16 cellular contexts compared by ENCODE assay signal in genomic region chr20:54550776-54551396, GRCh38.
A peak's percentile ranks its signal among the peaks of the same experiment; 100 is the strongest.
DNase-seq lines count a peak whose midpoint lies in the region; ATAC-seq, FAIRE-seq and TF ChIP-seq lines count a peak whose summit lies in the region.
"Had no signal": no experiment of that assay in that cellular context is flagged by ENCODE, and none has a peak within 500 bp of the region (broad histone marks: within the 10 kb centered on the region; RNA-seq: fewer than 3 reads in every experiment).

No MANE protein-coding gene starts in this region.

- peak overlapping the region in 1 of 2 donors; percentile 27 for H3K27ac Mint-ChIP-seq in stimulated activated naive CD8-positive, alpha-beta T cell treated with anti-CD3 and anti-CD28 coated beads, Interleukin-15, amount 100 ng/mL, for 72 hours
- no peak overlapping the region for H3K27ac Mint-ChIP-seq in astrocyte (ENCODE audit: unreplicated experiment)
- no peak overlapping the region for H3K27ac Mint-ChIP-seq in activated naive CD8-positive, alpha-beta T cell treated with anti-CD3 and anti-CD28 coated beads for 36 hours
- no peak overlapping the region for H3K27ac Mint-ChIP-seq in CD4-positive, alpha-beta T cell
- H3K27ac Mint-ChIP-seq: B cell; CD4-positive, alpha-beta memory T cell had no signal

- no peak overlapping the region for H3K4me3 ChIP-seq in astrocyte (ENCODE audit: insufficient read depth, low read depth, low read length)
- H3K4me3 ChIP-seq in fibroblast of mammary gland (ENCODE audit: control insufficient read depth, low read depth, low read length): no peak overlapping the region
- H3K4me3 ChIP-seq: PC-9 had no signal

- peak; percentile 43 for ATAC-seq in stimulated activated naive CD8-positive, alpha-beta T cell treated with anti-CD3 and anti-CD28 coated beads, Interleukin-15, amount 100 ng/mL, for 72 hours
- ATAC-seq in stimulated activated naive CD8-positive, alpha-beta T cell treated with anti-CD3 and anti-CD28 coated beads, Interleukin-15, Interleukin-2, amounts not matched to agents 100 U/mL and 50 U/mL, for 24 hours: no peak
- ATAC-seq in CD4-positive, alpha-beta T cell (ENCODE audit: poor library complexity): no peak

- no peak for DNase-seq in stimulated activated naive CD8-positive, alpha-beta T cell treated with anti-CD3 and anti-CD28 coated beads, Interleukin-15, amount 100 ng/mL, for 72 hours
- no peak for DNase-seq in stimulated activated naive CD8-positive, alpha-beta T cell treated with anti-CD3 and anti-CD28 coated beads, Interleukin-15, Interleukin-2, amounts not matched to agents 100 U/mL and 50 U/mL, for 24 hours
- peak; percentile 65 for DNase-seq in astrocyte (ENCODE audit: low read depth)
- DNase-seq in fibroblast of mammary gland (ENCODE audit: low read depth): peak; percentile 5
- no peak for DNase-seq in activated effector memory CD4-positive, alpha-beta T cell treated with anti-CD3 and anti-CD28 coated beads, Interleukin-2, amount 50 U/mL, for 16 hours
- no peak for DNase-seq in activated naive CD8-positive, alpha-beta T cell treated with anti-CD3 and anti-CD28 coated beads for 36 hours
- DNase-seq in CD4-positive, alpha-beta T cell: no peak
- DNase-seq: CD4-positive, alpha-beta memory T cell; KG1; NCI-H1092; NCI-H1694 treated with DMSO at 0.1 percent for 48 hours; NCI-H446; NCI-H748 treated with DMSO at 0.1 percent for 48 hours; PC-9 had no signal

- no peak for FAIRE-seq in astrocyte (lab: Jason Lieb, UNC)

- no peak overlapping the region for H2AFZ ChIP-seq in astrocyte (ENCODE audit: low read depth, low read length)
- H2AFZ ChIP-seq: PC-9 had no signal

- no peaks in the 10 kb centered on the region for H3K27me3 Mint-ChIP-seq in stimulated activated naive CD8-positive, alpha-beta T cell treated with anti-CD3 and anti-CD28 coated beads, Interleukin-15, amount 100 ng/mL, for 72 hours
- H3K27me3 Mint-ChIP-seq in astrocyte (ENCODE audit: low read depth, unreplicated experiment): no peaks in the 10 kb centered on the region
- H3K27me3 Mint-ChIP-seq in activated naive CD8-positive, alpha-beta T cell treated with anti-CD3 and anti-CD28 coated beads for 36 hours: peaks cover 13% of the 10 kb centered on the region
- peaks cover 6% of the 10 kb centered on the region for H3K27me3 Mint-ChIP-seq in CD4-positive, alpha-beta T cell
- H3K27me3 Mint-ChIP-seq: B cell had no signal

- no peaks in the 10 kb centered on the region for H3K9me3 ChIP-seq in astrocyte (ENCODE audit: insufficient read depth, low read depth, low read length)
- no peaks in the 10 kb centered on the region for H3K9me3 ChIP-seq in CD4-positive, alpha-beta T cell (ENCODE audit: control insufficient read depth, low read length)

- CTCF ChIA-PET in CD4-positive, alpha-beta T cell (lab: Charles Lee): no interaction called here

- no peak overlapping the region for H3K9ac ChIP-seq in astrocyte (ENCODE audit: low read length)

- intact Hi-C loops in CD4-positive, alpha-beta T cell (cut with DNase I, micrococcal nuclease): no loop called here

- no peaks in the 10 kb centered on the region for H3K9me3 Mint-ChIP-seq in stimulated activated naive CD8-positive, alpha-beta T cell treated with anti-CD3 and anti-CD28 coated beads, Interleukin-15, amount 100 ng/mL, for 72 hours
- no peaks in the 10 kb centered on the region for H3K9me3 Mint-ChIP-seq in astrocyte (ENCODE audit: unreplicated experiment)
- H3K9me3 Mint-ChIP-seq in activated naive CD8-positive, alpha-beta T cell treated with anti-CD3 and anti-CD28 coated beads for 36 hours: peaks cover 4% of the 10 kb centered on the region
- H3K9me3 Mint-ChIP-seq in CD4-positive, alpha-beta T cell: no peaks in the 10 kb centered on the region

- H3K79me2 ChIP-seq in astrocyte (ENCODE audit: insufficient read depth, low read length): no peaks in the 10 kb centered on the region

- H3K4me2 ChIP-seq in astrocyte (ENCODE audit: low read length): no peak overlapping the region
- H3K4me2 ChIP-seq: PC-9 had no signal

- H4K20me1 ChIP-seq in astrocyte (ENCODE audit: insufficient read depth, low read length): no peaks in the 10 kb centered on the region

- H3K27ac ChIP-seq in astrocyte (ENCODE audit: low read depth, low read length): peak overlapping the region; percentile 8
- no peak overlapping the region for H3K27ac ChIP-seq in CD4-positive, alpha-beta T cell (ENCODE audit: low read depth, low read length)
- H3K27ac ChIP-seq: HL-60, PC-9 had no signal

- no peaks in the 10 kb centered on the region for H3K27me3 ChIP-seq in astrocyte (ENCODE audit: insufficient read depth, low read length)
- no peaks in the 10 kb centered on the region for H3K27me3 ChIP-seq in CD4-positive, alpha-beta T cell (ENCODE audit: control insufficient read depth, insufficient read depth, low read length)

- H3K4me1 Mint-ChIP-seq in stimulated activated naive CD8-positive, alpha-beta T cell treated with anti-CD3 and anti-CD28 coated beads, Interleukin-15, amount 100 ng/mL, for 72 hours: no peaks in the 10 kb centered on the region
- H3K4me1 Mint-ChIP-seq in astrocyte (ENCODE audit: low read depth, unreplicated experiment): peaks cover 2% of the 10 kb centered on the region
- peaks cover 11% of the 10 kb centered on the region for H3K4me1 Mint-ChIP-seq in activated naive CD8-positive, alpha-beta T cell treated with anti-CD3 and anti-CD28 coated beads for 36 hours
- H3K4me1 Mint-ChIP-seq in CD4-positive, alpha-beta T cell (ENCODE audit: low read depth): no peaks in the 10 kb centered on the region
- H3K4me1 Mint-ChIP-seq: B cell had no signal

- POLR2A ChIA-PET in CD4-positive, alpha-beta T cell (lab: Charles Lee): no interaction called here

- H3K4me3 Mint-ChIP-seq in stimulated activated naive CD8-positive, alpha-beta T cell treated with anti-CD3 and anti-CD28 coated beads, Interleukin-15, amount 100 ng/mL, for 72 hours: peak overlapping the region in 1 of 2 donors; percentile 10
- no peak overlapping the region for H3K4me3 Mint-ChIP-seq in astrocyte (ENCODE audit: unreplicated experiment)
- no peak overlapping the region for H3K4me3 Mint-ChIP-seq in activated naive CD8-positive, alpha-beta T cell treated with anti-CD3 and anti-CD28 coated beads for 36 hours
- no peak overlapping the region for H3K4me3 Mint-ChIP-seq in CD4-positive, alpha-beta T cell
- H3K4me3 Mint-ChIP-seq: B cell; CD4-positive, alpha-beta memory T cell had no signal

- H3K36me3 ChIP-seq in astrocyte (ENCODE audit: insufficient read depth, low read length): no peaks in the 10 kb centered on the region

- H3K4me1 ChIP-seq in astrocyte (ENCODE audit: insufficient read depth, low read length): peaks cover under 1% of the 10 kb centered on the region

- no peaks in the 10 kb centered on the region for H3K36me3 Mint-ChIP-seq in astrocyte (ENCODE audit: low read depth, unreplicated experiment)
- no peaks in the 10 kb centered on the region for H3K36me3 Mint-ChIP-seq in activated naive CD8-positive, alpha-beta T cell treated with anti-CD3 and anti-CD28 coated beads for 36 hours
- no peaks in the 10 kb centered on the region for H3K36me3 Mint-ChIP-seq in CD4-positive, alpha-beta T cell (ENCODE audit: low read depth)
- H3K36me3 Mint-ChIP-seq: CD4-positive, alpha-beta memory T cell had no signal

- no peak for TF ChIP-seq CTCF in astrocyte (IDR thresholded peaks at IDR 0.05; ENCODE audit: insufficient read depth, low read depth, low read length)
- no peak for TF ChIP-seq CTCF in fibroblast of mammary gland (conservative IDR thresholded peaks at IDR 0.05; ENCODE audit: control insufficient read depth, insufficient read depth, low read depth, low read length)
- no peak for TF ChIP-seq CTCF in CD4-positive, alpha-beta T cell (IDR thresholded peaks at IDR 0.05)

Comparison
In these comparisons a context has a peak if more than half of its experiments do, and no peak if none do; other contexts are left out.
1. DNase-seq: peak in astrocyte (single experiment) and fibroblast of mammary gland (single experiment); none in stimulated activated naive CD8-positive, alpha-beta T cell treated with anti-CD3 and anti-CD28 coated beads, Interleukin-15, amount 100 ng/mL, for 72 hours (0 of 2), stimulated activated naive CD8-positive, alpha-beta T cell treated with anti-CD3 and anti-CD28 coated beads, Interleukin-15, Interleukin-2, amounts not matched to agents 100 U/mL and 50 U/mL, for 24 hours (single experiment), activated effector memory CD4-positive, alpha-beta T cell treated with anti-CD3 and anti-CD28 coated beads, Interleukin-2, amount 50 U/mL, for 16 hours (single experiment), activated naive CD8-positive, alpha-beta T cell treated with anti-CD3 and anti-CD28 coated beads for 36 hours (single experiment) and CD4-positive, alpha-beta T cell (0 of 10).